Comparison of ENCODE assay signal across 29 cellular contexts in the genomic region with DNA sequence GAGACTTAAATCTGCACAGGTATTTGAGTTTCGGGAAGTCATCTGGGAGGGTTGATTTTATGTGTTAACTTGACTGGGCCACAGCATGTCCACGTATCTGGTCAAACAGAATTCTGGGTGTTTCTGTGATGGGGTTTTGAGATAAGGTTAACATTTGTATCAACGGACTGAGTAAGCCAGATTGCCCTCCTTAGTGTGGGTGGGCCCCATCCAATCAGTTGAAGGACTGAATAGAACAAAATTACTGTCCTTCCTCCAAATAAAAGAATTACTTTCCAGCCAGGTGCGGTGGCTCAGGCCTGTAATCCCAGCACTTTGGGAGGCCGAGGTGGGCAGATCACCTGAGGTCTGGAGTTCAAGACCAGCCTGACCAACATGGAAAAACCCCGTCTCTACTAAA.
"Had no signal": no experiment of that assay in that cellular context is flagged by ENCODE, and none has a peak within 500 bp of the region (broad histone marks: within the 10 kb centered on the region; RNA-seq: fewer than 3 reads in every experiment).

No MANE protein-coding gene starts in this region.

- ATAC-seq: effector memory CD8-positive, alpha-beta T cell; esophagus mucosa; foreskin keratinocyte; gastrocnemius medialis; gastroesophageal sphincter; heart left ventricle; heart right ventricle had no signal

- H3K9me3 ChIP-seq: colonic mucosa, esophagus muscularis mucosa, esophagus squamous epithelium, gastrocnemius medialis, gastroesophageal sphincter, heart left ventricle, heart right ventricle had no signal

- FAIRE-seq: colon, endometrium, endothelial cell of umbilical vein, frontal cortex had no signal

- H3K4me1 ChIP-seq: colonic mucosa, foreskin keratinocyte had no signal

- DNase-seq: colonic mucosa; cortex of kidney; dermis blood vessel endothelial cell; dorsolateral prefrontal cortex; effector CD4-positive, alpha-beta T cell; effector CD8-positive, alpha-beta T cell; effector memory CD4-positive, alpha-beta T cell; effector memory CD8-positive, alpha-beta T cell; endodermal cell; erythroblast; esophagus squamous epithelium; foreskin fibroblast; foreskin keratinocyte; foreskin melanocyte; gastrocnemius medialis; glutamatergic neuron; head of caudate nucleus; heart left ventricle; heart right ventricle had no signal

- H3K27ac ChIP-seq: colonic mucosa, coronary artery, epithelial cell of prostate, esophagus muscularis mucosa, esophagus squamous epithelium, foreskin keratinocyte, gastrocnemius medialis, gastroesophageal sphincter, heart left ventricle, heart right ventricle, hepatocyte had no signal

- H2AFZ ChIP-seq: hepatocyte had no signal

- H3K27me3 ChIP-seq: colonic mucosa, dorsolateral prefrontal cortex, esophagus muscularis mucosa, esophagus squamous epithelium, foreskin keratinocyte, gastrocnemius medialis, gastroesophageal sphincter, heart left ventricle, heart right ventricle, hepatocyte had no signal

- H3K36me3 ChIP-seq: colonic mucosa, esophagus muscularis mucosa, esophagus squamous epithelium, gastrocnemius medialis, gastroesophageal sphincter, heart left ventricle, heart right ventricle had no signal

- H3K4me3 ChIP-seq: colonic mucosa, coronary artery, dorsolateral prefrontal cortex, esophagus muscularis mucosa, esophagus squamous epithelium, gastrocnemius medialis, gastroesophageal sphincter, heart left ventricle, heart right ventricle, hepatocyte had no signal

- H3K4me2 ChIP-seq: hepatocyte had no signal
